In the genomic region with DNA sequence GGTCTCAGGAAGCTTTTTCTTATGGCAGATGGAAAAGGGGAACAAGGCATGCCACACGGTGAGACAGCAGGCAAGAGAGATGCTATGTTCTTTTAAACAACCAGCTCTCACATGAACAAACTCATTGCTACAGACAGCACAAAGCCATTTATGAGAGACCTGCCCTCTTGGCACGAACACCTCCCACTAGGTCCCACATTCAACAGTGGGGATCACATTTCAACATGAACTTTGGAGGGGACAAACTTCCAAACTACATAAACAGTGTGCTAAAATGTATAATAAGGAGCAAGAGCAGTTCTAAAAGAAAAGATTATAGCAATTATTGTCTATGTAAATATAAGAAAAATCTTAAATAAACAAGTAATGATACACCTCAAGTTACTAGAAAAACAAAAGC, we compare ENCODE assay signal across 1 cellular context.
TF ChIP-seq lines count a peak whose summit lies in the region.

No MANE protein-coding gene starts in this region.

TF ChIP-seq in HepG2, 621 proteins besides CTCF, POLR2A, EP300 and RAD21 (continued from another document):
- TF ChIP-seq BCLAF1 (IDR thresholded peaks at IDR 0.05) (no peak), SIX1 (CRISPR knock-in tag; IDR thresholded peaks at IDR 0.05; ENCODE audit: borderline replicate concordance) (peak; percentile 73; the same call in 1 of the 2 replicates), ZFP82 (CRISPR knock-in tag; IDR thresholded peaks at IDR 0.05; ENCODE audit: borderline replicate concordance) (no peak), TRIM24 (CRISPR knock-in tag; IDR thresholded peaks at IDR 0.05) (no peak), SOX13 (IDR thresholded peaks at IDR 0.05) (no peak), SOX13 (CRISPR knock-in tag; conservative IDR thresholded peaks at IDR 0.05 in 1 of 2, IDR thresholded peaks at IDR 0.05 in 1 of 2) (peak in 1 of 2 experiments; percentile 21; a peak in 1 of 4 replicates), YEATS2 (CRISPR knock-in tag; IDR thresholded peaks at IDR 0.05; ENCODE audit: borderline replicate concordance) (no peak), MEIS1 (CRISPR knock-in tag; IDR thresholded peaks at IDR 0.05; ENCODE audit: borderline replicate concordance) (no peak), GATAD2A (CRISPR knock-in tag; IDR thresholded peaks at IDR 0.05) (0 out of 2 replicates have a peak, but pooled peaks have one; percentile 12)
